Comparison of ENCODE assay signal across 17 cellular contexts in genomic region chr5:116645627-116646026, GRCh38.
DNase-seq lines count a peak whose midpoint lies in the region; ATAC-seq and FAIRE-seq lines count a peak whose summit lies in the region.
"Had no signal": no experiment of that assay in that cellular context is flagged by ENCODE, and none has a peak within 500 bp of the region (broad histone marks: within the 10 kb centered on the region; RNA-seq: fewer than 3 reads in every experiment).

No MANE protein-coding gene starts in this region.

- FAIRE-seq in GM18507 (lab: Jason Lieb, UNC) = peak; percentile 18
- FAIRE-seq: endothelial cell of umbilical vein had no signal

- ATAC-seq in GM21515 (IDR thresholded peaks at IDR 0.05; ENCODE audit: unreplicated experiment) (peak; percentile 72), HG03045 (IDR thresholded peaks at IDR 0.05; ENCODE audit: unreplicated experiment) (peak; percentile 52)
- ATAC-seq: activated naive CD4-positive, alpha-beta T cell treated with anti-CD3 and anti-CD28 coated beads, Interleukin-2, amount 50 U/mL, for 72 hours; left ventricle myocardium superior; naive thymus-derived CD4-positive, alpha-beta T cell; upper lobe of right lung had no signal

- DNase-seq in GM18507 (ENCODE audit: extremely low spot score, insufficient read length, low read depth) = no peak
- peak; percentile 73 for DNase-seq in astrocyte of the hippocampus (ENCODE audit: low read depth, low spot score)
- no peak for DNase-seq in NAMALWA (ENCODE audit: low spot score)
- DNase-seq in activated CD4-positive, alpha-beta T cell treated with anti-CD3 and anti-CD28 coated beads, Interleukin-2, amount 50 U/mL, for 48 hours = no peak
- DNase-seq in SW480 (ENCODE audit: low spot score) = no peak
- no peak for DNase-seq in activated CD4-positive, CD25-positive, alpha-beta regulatory T cell (lab: John Stamatoyannopoulos, UW)
- DNase-seq: central memory CD4-positive, alpha-beta T cell; left ventricle myocardium superior; naive thymus-derived CD4-positive, alpha-beta T cell; NCI-H2081; Right ventricle myocardium superior; stimulated activated CD4-positive, alpha-beta T cell treated with anti-CD3 and anti-CD28 coated beads, Interleukin-2, amount 100 ng/mL, for 48 hours; upper lobe of right lung had no signal
